26 cellular contexts compared by ENCODE assay signal in the genomic region with DNA sequence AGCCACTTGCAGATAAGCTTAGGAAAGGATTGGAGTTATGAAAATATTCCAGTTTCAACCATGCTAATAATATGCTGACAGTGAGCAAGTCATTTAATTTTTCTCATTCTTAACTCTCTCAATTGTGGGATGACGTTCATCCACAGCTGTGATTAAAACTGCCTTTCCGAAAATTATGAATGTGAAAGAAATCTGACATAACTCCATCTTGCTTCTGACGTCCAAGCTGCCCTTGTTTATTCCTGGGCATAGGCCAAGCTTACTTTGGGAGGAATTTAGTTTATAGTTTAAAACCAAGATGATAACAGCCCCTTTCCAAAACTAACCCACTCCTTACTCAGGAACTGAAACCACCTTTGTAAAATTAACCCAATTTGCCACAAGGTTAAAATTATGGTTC. TPM values are rescaled to one million over a fixed set of nuclear protein-coding genes. Genes with fewer than 3 reads are reported as not detected.
A peak's percentile ranks its signal among the peaks of the same experiment; 100 is the strongest.
DNase-seq lines count a peak whose midpoint lies in the region; ATAC-seq and TF ChIP-seq lines count a peak whose summit lies in the region.
"Had no signal": no experiment of that assay in that cellular context is flagged by ENCODE, and none has a peak within 500 bp of the region (broad histone marks: within the 10 kb centered on the region; RNA-seq: fewer than 3 reads in every experiment).

No MANE protein-coding gene starts in this region.

- H3K4me3 ChIP-seq in IMR-90 (ENCODE audit: insufficient read depth, low read depth, low read length) (no peak overlapping the region), cardiac fibroblast (replicated peaks in 1 of 2; ENCODE audit: low read depth in 2 of 2, low read length in 2 of 2) (no peak overlapping the region), foreskin fibroblast (ENCODE audit: low read depth in 1 of 2, low read length in 2 of 2) (no peak overlapping the region)
- H3K4me3 ChIP-seq: GM23248, HAP-1, SJCRH30 had no signal

- H2AK5ac ChIP-seq in IMR-90 (ENCODE audit: low read depth, low read length) = no peak overlapping the region

- no TSS peak for BruUV-seq in IMR-90 (replicated peaks; lab: Mats Ljungman, UMichigan)

- no peaks in the 10 kb centered on the region for H3K27me3 ChIP-seq in IMR-90 (ENCODE audit: control insufficient read depth, insufficient read depth, low read length)
- H3K27me3 ChIP-seq in foreskin keratinocyte = no peaks in the 10 kb centered on the region
- H3K27me3 ChIP-seq: BE2C, SJCRH30 had no signal

- no peaks in the 10 kb centered on the region for H3K9me1 ChIP-seq in IMR-90 (ENCODE audit: insufficient read depth, low read length)

- H4K5ac ChIP-seq in IMR-90 (ENCODE audit: low read depth, low read length) = peak overlapping the region; percentile 100; the same call in 1 of the 2 replicates

- no peak for TF ChIP-seq POLR2A in IMR-90 (IDR thresholded peaks at IDR 0.05; ENCODE audit: low read depth, low read length)

- peak overlapping the region; percentile 100 for H3K18ac ChIP-seq in IMR-90 (ENCODE audit: low read depth, low read length)

- CTCF ChIA-PET in IMR-90 (lab: Yijun Ruan, JAX) = no interaction called here

- H3K56ac ChIP-seq in IMR-90 (ENCODE audit: extremely low read depth, insufficient read depth, low read length) = peak overlapping the region; percentile 98

- H3K36me3 ChIP-seq in IMR-90 (ENCODE audit: control insufficient read depth, insufficient read depth, low read length) = no peaks in the 10 kb centered on the region
- H3K36me3 ChIP-seq: BE2C, HAP-1, SJCRH30 had no signal

- H4K20me1 ChIP-seq in IMR-90 (ENCODE audit: insufficient read depth, low read length) = no peaks in the 10 kb centered on the region

- POLR2A ChIA-PET in IMR-90 (lab: Charles Lee; ENCODE audit: unreplicated experiment) = no interaction called here

- peak overlapping the region; percentile 95 for H4K8ac ChIP-seq in IMR-90 (ENCODE audit: low read depth in 2 of 2, low read length in 2 of 2)

- peak overlapping the region; percentile 85; the same call in 1 of the 2 replicates for H3K23ac ChIP-seq in IMR-90 (ENCODE audit: low read depth, low read length)

- no CpG with 5 or more reads among the region's 3 CpGs for WGBS in IMR-90 (ENCODE audit: extremely low coverage in 2 of 2, insufficient read length in 1 of 2), 2 experiments

- H4K91ac ChIP-seq in IMR-90 (ENCODE audit: insufficient read depth, low read depth, low read length) = peak overlapping the region; percentile 97

- H3K14ac ChIP-seq in IMR-90 (replicated peaks; ENCODE audit: low read depth, low read length) = peak overlapping the region; percentile 92

- ATAC-seq in IMR-90 (ENCODE audit: low read depth) (peak; percentile 45), foreskin keratinocyte (no peak), GM19463 (IDR thresholded peaks at IDR 0.05; ENCODE audit: unreplicated experiment) (no peak)
- ATAC-seq: PC-3, Right ventricle myocardium inferior, SK-N-SH treated with all-trans-retinoic acid at 6 μM for 48 hours had no signal

- H3K27ac ChIP-seq in IMR-90 (ENCODE audit: insufficient read depth, low read length) = peak overlapping the region; percentile 100; the same call in 1 of the 2 replicates
- peak overlapping the region; percentile 62 for H3K27ac ChIP-seq in foreskin keratinocyte
- H3K27ac ChIP-seq: GM23248, KMS-11, SJCRH30 had no signal

- no peak for TF ChIP-seq RAD21 in IMR-90 (IDR thresholded peaks at IDR 0.05; ENCODE audit: low read length)

- dilution Hi-C loops in IMR-90 (cut with HindIII; ENCODE audit: low sequenced_read_pairs, unreplicated experiment) = no loop called here

- H2BK20ac ChIP-seq in IMR-90 (ENCODE audit: low read depth, low read length) = peak overlapping the region; percentile 96

- H2BK15ac ChIP-seq in IMR-90 (ENCODE audit: low read depth, low read length) = peak overlapping the region; percentile 32; the same call in 2 of the 3 replicates

- intact Hi-C loops in IMR-90 (cut with micrococcal nuclease) = no loop called here

- H3K4ac ChIP-seq in IMR-90 (ENCODE audit: low read depth, low read length) = peak overlapping the region; percentile 93; the same call in 1 of the 2 replicates

- H3K9ac ChIP-seq in IMR-90 (ENCODE audit: low read depth, low read length) = peak overlapping the region; percentile 42; the same call in 1 of the 2 replicates
- H3K9ac ChIP-seq: GM23248, KMS-11 had no signal

- H2BK120ac ChIP-seq in IMR-90 (ENCODE audit: low read depth, low read length) = peak overlapping the region; percentile 97

- peak overlapping the region; percentile 100 for H2BK5ac ChIP-seq in IMR-90 (ENCODE audit: low read depth, low read length, poor library complexity, severe bottlenecking)

- TF ChIP-seq CTCF in IMR-90 (conservative IDR thresholded peaks at IDR 0.05; ENCODE audit: low read depth, low read length) (no peak), cardiac fibroblast (IDR thresholded peaks at IDR 0.05; ENCODE audit: low read depth, low read length) (no peak), foreskin keratinocyte (conservative IDR thresholded peaks at IDR 0.05) (no peak), foreskin fibroblast (IDR thresholded peaks at IDR 0.05; ENCODE audit: low read depth, low read length) (no peak)

- H3K79me1 ChIP-seq in IMR-90 (ENCODE audit: low read depth in 1 of 2, low read length in 2 of 2) = no peaks in the 10 kb centered on the region

- no peak overlapping the region for H2AK9ac ChIP-seq in IMR-90 (replicated peaks; ENCODE audit: low read depth, low read length, poor library complexity)

- H3K4me1 ChIP-seq in IMR-90 (ENCODE audit: control insufficient read depth, insufficient read depth, low read length) = peaks cover 6% of the 10 kb centered on the region
- H3K4me1 ChIP-seq in foreskin keratinocyte = peaks cover 9% of the 10 kb centered on the region
- H3K4me1 ChIP-seq: BE2C, HAP-1, SJCRH30 had no signal

- peaks cover 7% of the 10 kb centered on the region for H3K9me3 ChIP-seq in IMR-90 (ENCODE audit: control insufficient read depth, insufficient read depth, low read length)
- H3K9me3 ChIP-seq: BE2C, HAP-1, SJCRH30 had no signal

- no peak overlapping the region for H2AFZ ChIP-seq in IMR-90 (replicated peaks; ENCODE audit: low read length, poor library complexity)
- H2AFZ ChIP-seq: GM23248 had no signal

- peak; percentile 91 for DNase-seq in IMR-90
- peak; percentile 8 to 41 for DNase-seq in cardiac fibroblast (ENCODE audit: low read depth in 2 of 2)
- no peak for DNase-seq in foreskin keratinocyte
- DNase-seq in CD1c-positive myeloid dendritic cell (ENCODE audit: extremely low spot score) = no peak
- no peak for DNase-seq in foreskin fibroblast
- DNase-seq in NCI-H1048 (lab: John Stamatoyannopoulos, UW) = no peak
- DNase-seq: BE2C; Calu3; DMS79 treated with DMSO at 0.1 percent for 48 hours; GM23248; HFFc6; NCI-H1105; NCI-H146; NCI-H1930; NCI-H2107; NCI-H446; NCI-H524 treated with DMSO at 0.1 percent for 48 hours; NCI-H82; NK-92 treated with Interleukin-12 subunit alpha and Interleukin-12 subunit beta, amount 100 ng/mL, for 24 hours; SJCRH30 had no signal

- in situ Hi-C loops in IMR-90 (cut with MboI; ENCODE audit: low sequenced_read_pairs) = no loop called here

- peak overlapping the region; percentile 56; the same call in 1 of the 2 replicates for H3K4me2 ChIP-seq in IMR-90 (ENCODE audit: low read depth, low read length)
- H3K4me2 ChIP-seq: KMS-11 had no signal

TF ChIP-seq in IMR-90, 13 proteins besides CTCF, POLR2A, EP300 and RAD21:
- TF ChIP-seq BHLHE40 (IDR thresholded peaks at IDR 0.05; ENCODE audit: low read depth, low read length) = no peak
TF ChIP-seq in IMR-90: peak in this region for 0.

RNA-seq across cellular contexts. Expression of gene RGS18, which starts 11.0 kb away (rescaled TPM):
- total RNA-seq in IMR-90 (2012; rRNA removed) (under 0.01 and 0.18 TPM in 2 replicates), foreskin keratinocyte (0.35 and 0.48 TPM in 2 replicates)
- polyA plus RNA-seq in IMR-90 (2012; rRNA removed) (0.09 TPM in 1 of 2 replicates, not detected in the other), foreskin keratinocyte (0.23 and 0.25 TPM in 2 replicates)
- polyA plus RNA-seq in IMR-90 (2012; cell fraction: cytosol; rRNA removed) = not detected in 2 replicates
- polyA plus RNA-seq in IMR-90 (2012; cell fraction: nucleus; rRNA removed; ENCODE audit: low replicate concordance) = 0.06 TPM in 1 of 2 replicates, not detected in the other
- total RNA-seq: Calu3, GM23248, HFFc6, PC-3, SJCRH30 had no signal
- polyA plus RNA-seq: GM23248 had no signal

Comparison
In these comparisons a context has a peak if more than half of its experiments do, and no peak if none do; other contexts are left out.
1. DNase-seq: peak in IMR-90 (single experiment) and cardiac fibroblast (2 of 2); none in foreskin keratinocyte (0 of 2), CD1c-positive myeloid dendritic cell (single experiment), foreskin fibroblast (0 of 2) and NCI-H1048 (single experiment).